Comparison of ENCODE assay signal across 24 cellular contexts in the genomic region with DNA sequence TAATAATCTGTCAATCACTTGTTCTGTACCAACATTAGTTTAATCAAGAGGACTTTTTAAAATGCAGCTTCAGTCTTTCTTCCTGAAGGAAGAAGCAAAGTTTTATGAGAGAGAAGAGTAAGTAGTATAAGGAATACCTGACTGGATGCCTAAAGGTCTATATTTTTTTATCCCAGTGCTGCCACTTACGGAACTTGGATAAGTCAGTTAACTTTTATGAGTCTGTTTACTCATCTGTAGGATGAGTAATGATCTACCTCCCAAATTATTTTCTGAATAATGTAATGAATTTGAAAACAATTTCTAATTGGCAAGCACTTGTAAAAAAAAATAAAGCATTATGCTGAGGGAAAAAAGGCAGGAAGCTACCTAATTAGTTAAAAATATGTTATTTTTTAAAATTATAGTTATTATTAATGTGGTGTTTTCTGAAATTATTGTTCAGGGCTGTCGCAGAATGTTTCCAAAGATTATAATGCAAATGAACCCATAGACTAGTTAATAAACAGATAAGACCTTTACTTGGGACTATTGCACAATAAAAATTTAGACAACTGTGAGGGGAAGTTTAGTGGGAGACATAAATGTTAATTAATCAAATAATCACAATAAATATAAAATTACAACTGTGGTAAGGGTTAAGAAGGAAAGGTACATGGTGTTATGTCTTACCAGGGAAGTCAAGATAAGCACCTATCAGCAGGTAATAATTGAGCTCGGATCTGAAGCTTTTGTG.
"Had no signal": no experiment of that assay in that cellular context is flagged by ENCODE, and none has a peak within 500 bp of the region (broad histone marks: within the 10 kb centered on the region; RNA-seq: fewer than 3 reads in every experiment).

No MANE protein-coding gene starts in this region.

- H3K4me3 Mint-ChIP-seq: activated CD4-positive, alpha-beta memory T cell treated with anti-CD3 and anti-CD28 coated beads, Interleukin-2, amount 10 ng/mL, durations not matched to agents 7 days and 5 days; activated naive CD4-positive, alpha-beta T cell treated with anti-CD3 and anti-CD28 coated beads for 36 hours; activated naive CD8-positive, alpha-beta T cell treated with anti-CD3 and anti-CD28 coated beads for 36 hours; activated T-helper 17 cell treated with anti-CD3 and anti-CD28 coated beads, Interleukin-2, amount 50 U/mL, for 72 hours; dendritic cell treated with granulocyte-macrophage colony-stimulating factor and Interleukin-4, amounts not matched to agents 40 ng/mL and 50 ng/mL, for 4 days; T-helper 17 cell; WTC11 had no signal

- H3K9me3 ChIP-seq: Peyer's patch had no signal

- H3K27ac Mint-ChIP-seq: activated CD4-positive, alpha-beta memory T cell treated with anti-CD3 and anti-CD28 coated beads, Interleukin-2, amount 10 ng/mL, durations not matched to agents 7 days and 5 days; activated naive CD4-positive, alpha-beta T cell treated with anti-CD3 and anti-CD28 coated beads for 36 hours; activated naive CD8-positive, alpha-beta T cell treated with anti-CD3 and anti-CD28 coated beads for 36 hours; activated T-helper 17 cell treated with anti-CD3 and anti-CD28 coated beads, Interleukin-2, amount 50 U/mL, for 72 hours; dendritic cell treated with granulocyte-macrophage colony-stimulating factor and Interleukin-4, amounts not matched to agents 40 ng/mL and 50 ng/mL, for 4 days; T-helper 17 cell; WTC11 had no signal

- H3K27ac ChIP-seq: brain microvascular endothelial cell, Peyer's patch had no signal

- H3K9me3 Mint-ChIP-seq: activated CD4-positive, alpha-beta memory T cell treated with anti-CD3 and anti-CD28 coated beads, Interleukin-2, amount 10 ng/mL, durations not matched to agents 7 days and 5 days; activated naive CD4-positive, alpha-beta T cell treated with anti-CD3 and anti-CD28 coated beads for 36 hours; activated naive CD8-positive, alpha-beta T cell treated with anti-CD3 and anti-CD28 coated beads for 36 hours; activated T-helper 17 cell treated with anti-CD3 and anti-CD28 coated beads, Interleukin-2, amount 50 U/mL, for 72 hours; dendritic cell treated with granulocyte-macrophage colony-stimulating factor and Interleukin-4, amounts not matched to agents 40 ng/mL and 50 ng/mL, for 4 days; WTC11 had no signal

- H3K27me3 ChIP-seq: brain microvascular endothelial cell, Peyer's patch had no signal

- H3K27me3 Mint-ChIP-seq: activated CD4-positive, alpha-beta memory T cell treated with anti-CD3 and anti-CD28 coated beads, Interleukin-2, amount 10 ng/mL, durations not matched to agents 7 days and 5 days; activated naive CD8-positive, alpha-beta T cell treated with anti-CD3 and anti-CD28 coated beads for 36 hours; activated T-helper 17 cell treated with anti-CD3 and anti-CD28 coated beads, Interleukin-2, amount 50 U/mL, for 72 hours; dendritic cell treated with granulocyte-macrophage colony-stimulating factor and Interleukin-4, amounts not matched to agents 40 ng/mL and 50 ng/mL, for 4 days; T-helper 17 cell had no signal

- H3K4me3 ChIP-seq: Peyer's patch had no signal

- DNase-seq: activated CD4-positive, alpha-beta memory T cell treated with anti-CD3 and anti-CD28 coated beads, Interleukin-2, amount 10 ng/mL, durations not matched to agents 7 days and 5 days; activated CD4-positive, alpha-beta T cell treated with anti-CD3 and anti-CD28 coated beads, Interleukin-2, amount 50 U/mL, for 1 hour; activated gamma-delta T cell; activated naive CD4-positive, alpha-beta T cell treated with anti-CD3 and anti-CD28 coated beads for 36 hours; activated naive CD8-positive, alpha-beta T cell treated with anti-CD3 and anti-CD28 coated beads for 36 hours; activated T-cell treated with anti-CD3 and anti-CD28 coated beads for 4 hours; activated T-cell treated with anti-CD3 and anti-CD28 coated beads, Interleukin-2, amount 50 U/mL, for 48 hours; brain microvascular endothelial cell; cerebellar nuclear complex; NCI-H1105 treated with DMSO at 0.1 percent for 48 hours; NCI-H1436 treated with DMSO at 0.1 percent for 48 hours; NCI-H187; NCI-H2081; NCI-H510A treated with DMSO at 0.1 percent for 48 hours; NCI-H69; NK-92 treated with Interleukin-12 subunit alpha and Interleukin-12 subunit beta, amount 100 ng/mL, for 24 hours; OCI-M1; Peyer's patch; SIG-M5; T-helper 17 cell; T-helper 9 cell had no signal

- H3K36me3 ChIP-seq: brain microvascular endothelial cell had no signal

- H3K4me1 Mint-ChIP-seq: WTC11 had no signal

- ATAC-seq: activated T-helper 17 cell treated with anti-CD3 and anti-CD28 coated beads, Interleukin-2, amount 50 U/mL, for 72 hours; T-helper 17 cell; WTC11 had no signal

- H3K4me1 ChIP-seq: Peyer's patch had no signal
